Comparison of ENCODE assay signal across 19 cellular contexts in the genomic region with DNA sequence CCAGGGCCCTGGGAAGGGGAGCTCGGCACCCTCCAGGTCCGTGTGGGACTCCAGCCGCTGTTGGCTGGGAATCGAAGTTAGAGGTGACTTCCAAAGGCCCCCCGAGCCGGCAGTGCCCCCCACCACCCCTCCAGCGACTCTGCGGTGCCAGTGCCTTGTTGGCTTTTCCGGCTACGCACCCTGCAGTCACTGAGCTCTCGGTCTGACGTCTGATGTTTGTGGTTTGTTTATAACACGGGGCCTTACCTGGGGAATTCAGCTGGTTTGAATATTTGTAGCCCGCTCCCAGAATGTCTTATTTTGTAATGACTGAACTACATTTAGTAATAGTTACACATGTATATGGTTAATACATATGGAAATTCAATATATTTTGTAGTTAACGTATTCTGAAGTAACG. TPM values are rescaled to one million over a fixed set of nuclear protein-coding genes. Genes with fewer than 3 reads are reported as not detected.
DNase-seq lines count a peak whose midpoint lies in the region; ATAC-seq, FAIRE-seq and TF ChIP-seq lines count a peak whose summit lies in the region.
"Had no signal": no experiment of that assay in that cellular context is flagged by ENCODE, and none has a peak within 500 bp of the region (broad histone marks: within the 10 kb centered on the region; RNA-seq: fewer than 3 reads in every experiment).

No MANE protein-coding gene starts in this region.

- no peak for ATAC-seq in CD8-positive, alpha-beta T cell
- ATAC-seq in GM12878: peak; percentile 21; the same call in 2 of the 3 replicates

- peaks cover 6% of the 10 kb centered on the region for H3K36me3 ChIP-seq in CD8-positive, alpha-beta T cell (ENCODE audit: insufficient read depth, low read length)
- peaks cover 0 to 12% of the 10 kb centered on the region in 2 experiments; a peak in 3 of 4 replicates for H3K36me3 ChIP-seq in GM12878 (ENCODE audit: control insufficient read depth in 2 of 2, insufficient read depth in 2 of 2, low read length in 1 of 2)

- no peaks in the 10 kb centered on the region for H4K20me1 ChIP-seq in GM12878 (ENCODE audit: control insufficient read depth, insufficient read depth)

- under 1% methylated on average over 14 of the region's 16 CpGs for WGBS in GM12878 (ENCODE audit: insufficient coverage, insufficient replicate concordance, low lambda C conversion rate, missing lambda C conversion rate)

- H3K27me3 Mint-ChIP-seq in CD8-positive, alpha-beta T cell (ENCODE audit: low read depth): no peaks in the 10 kb centered on the region
- H3K27me3 Mint-ChIP-seq in IgD-negative memory B cell: peaks cover 2% of the 10 kb centered on the region
- peaks cover 20% of the 10 kb centered on the region for H3K27me3 Mint-ChIP-seq in nephron (ENCODE audit: low read depth)
- H3K27me3 Mint-ChIP-seq in type B pancreatic cell: peaks cover 3% of the 10 kb centered on the region

- DNase-seq in CD8-positive, alpha-beta T cell: no peak
- DNase-seq in GM12878 (ENCODE audit: low read depth, low spot score): no peak
- DNase-seq in cortex of kidney (lab: John Stamatoyannopoulos, UW): no peak
- no peak for DNase-seq in type B pancreatic cell (ENCODE audit: extremely low spot score, unreplicated experiment)
- no peak for DNase-seq in COR-L47 (lab: John Stamatoyannopoulos, UW)
- no peak for DNase-seq in activated CD4-positive, alpha-beta T cell treated with anti-CD3 and anti-CD28 coated beads for 1 hour
- DNase-seq: AML-193; Calu3; CD4-positive, CD25-positive, alpha-beta regulatory T cell; GM23248; NCI-H1105 treated with DMSO at 0.1 percent for 48 hours; NCI-H1694 treated with DMSO at 0.1 percent for 48 hours; NCI-H2107; NCI-H226; NCI-H524 treated with DMSO at 0.1 percent for 48 hours; SHP77 treated with DMSO at 0.1 percent for 48 hours had no signal

- no peak overlapping the region for H3K27ac ChIP-seq in CD8-positive, alpha-beta T cell (ENCODE audit: low read depth, low read length)
- no peak overlapping the region for H3K27ac ChIP-seq in GM12878 (ENCODE audit: control insufficient read depth, insufficient read depth)
- H3K27ac ChIP-seq: GM23248 had no signal

- FAIRE-seq in GM12878 (lab: Jason Lieb, UNC): no peak
- FAIRE-seq: RCC 7860 had no signal

- no peak overlapping the region for H3K4me2 ChIP-seq in GM12878 (ENCODE audit: control insufficient read depth, insufficient read depth)

- SMC1A ChIA-PET in GM12878 (lab: Charles Lee; ENCODE audit: uncharacterized antibody, unreplicated experiment): no interaction called here

- POLR2A ChIA-PET in CD8-positive, alpha-beta T cell (lab: Charles Lee): no interaction called here
- POLR2A ChIA-PET in GM12878 (lab: Charles Lee): interaction anchor here (0.6 kb wide), 1 partner anchor 872 kb away, joined by 14 read pairs; no protein-coding TSS in a partner anchor

- TF ChIP-seq EP300 in GM12878 (IDR thresholded peaks at IDR 0.05; ENCODE audit: borderline replicate concordance in 1 of 2, control insufficient read depth in 1 of 2, low read depth in 2 of 2, low read length in 2 of 2): no peak

- RAD21 ChIA-PET in GM12878 (lab: Charles Lee; ENCODE audit: unreplicated experiment): interaction anchor here (0.7 kb wide), 1 partner anchor 16 kb away, joined by 3 read pairs; no protein-coding TSS in a partner anchor

- no peak for TF ChIP-seq RAD21 in GM12878 (IDR thresholded peaks at IDR 0.05; ENCODE audit: insufficient read depth, low read depth, low read length)

- peaks cover 4% of the 10 kb centered on the region for H3K4me1 ChIP-seq in CD8-positive, alpha-beta T cell (ENCODE audit: insufficient read depth, low read length)
- peaks cover 4% of the 10 kb centered on the region; the same call in 1 of the 2 replicates for H3K4me1 ChIP-seq in GM12878 (ENCODE audit: control insufficient read depth, insufficient read depth, low read length)

- CTCF ChIA-PET in CD8-positive, alpha-beta T cell (lab: Charles Lee): interaction anchor here (0.8 kb wide), 1 partner anchor 9 kb away, joined by 3 read pairs; no protein-coding TSS in a partner anchor
- CTCF ChIA-PET in GM12878 (lab: Yijun Ruan, JAX): no interaction called here

- H3K9ac ChIP-seq in GM12878 (ENCODE audit: control insufficient read depth, insufficient read depth, low read length): no peak overlapping the region
- H3K9ac ChIP-seq: GM23248 had no signal

- H3K27me3 ChIP-seq in CD8-positive, alpha-beta T cell (ENCODE audit: insufficient read depth, low read length): peaks cover 3% of the 10 kb centered on the region
- no peaks in the 10 kb centered on the region for H3K27me3 ChIP-seq in GM12878 (replicated peaks in 1 of 2; ENCODE audit: control insufficient read depth in 2 of 2, insufficient read depth in 2 of 2, low read length in 1 of 2)

- H3K36me3 Mint-ChIP-seq in CD8-positive, alpha-beta T cell: peaks cover 21% of the 10 kb centered on the region
- peaks cover 2% of the 10 kb centered on the region for H3K36me3 Mint-ChIP-seq in IgD-negative memory B cell
- peaks cover 20% of the 10 kb centered on the region for H3K36me3 Mint-ChIP-seq in nephron (ENCODE audit: low read depth)
- H3K36me3 Mint-ChIP-seq in type B pancreatic cell: no peaks in the 10 kb centered on the region

- BruUV-seq in GM12878 (replicated peaks; lab: Mats Ljungman, UMichigan): no TSS peak

- no peaks in the 10 kb centered on the region for H3K9me3 Mint-ChIP-seq in CD8-positive, alpha-beta T cell
- H3K9me3 Mint-ChIP-seq in IgD-negative memory B cell: no peaks in the 10 kb centered on the region
- no peaks in the 10 kb centered on the region for H3K9me3 Mint-ChIP-seq in nephron
- no peaks in the 10 kb centered on the region for H3K9me3 Mint-ChIP-seq in type B pancreatic cell
- H3K9me3 Mint-ChIP-seq: CD4-positive, CD25-positive, alpha-beta regulatory T cell had no signal

- no peak overlapping the region for H3K4me3 ChIP-seq in CD8-positive, alpha-beta T cell (ENCODE audit: low read depth, low read length)
- no peak overlapping the region for H3K4me3 ChIP-seq in GM12878
- H3K4me3 ChIP-seq: GM23248 had no signal

- no peak for TF ChIP-seq CTCF in CD8-positive, alpha-beta T cell (IDR thresholded peaks at IDR 0.05)
- TF ChIP-seq CTCF in GM12878 (IDR thresholded peaks at IDR 0.05 in 2 of 3, conservative IDR thresholded peaks at IDR 0.05 in 1 of 3; ENCODE audit: control insufficient read depth in 2 of 3, extremely low read depth in 1 of 3, insufficient read depth in 1 of 3, low read depth in 3 of 3, low read length in 3 of 3) (no peak), nephron (IDR thresholded peaks at IDR 0.05; ENCODE audit: unreplicated experiment in 3 of 3) (no peak), type B pancreatic cell (conservative IDR thresholded peaks at IDR 0.05) (no peak)

- in situ Hi-C loops in GM12878 (cut with MboI): no loop called here

- H3K79me2 ChIP-seq in GM12878 (ENCODE audit: control insufficient read depth, insufficient read depth, low read length): no peaks in the 10 kb centered on the region

- no peak overlapping the region for H3K4me3 Mint-ChIP-seq in CD8-positive, alpha-beta T cell
- H3K4me3 Mint-ChIP-seq in IgD-negative memory B cell (peak overlapping the region; percentile 44 to 93 (median 76)), nephron (no peak overlapping the region), type B pancreatic cell (no peak overlapping the region)
- H3K4me3 Mint-ChIP-seq: CD4-positive, CD25-positive, alpha-beta regulatory T cell had no signal

- intact Hi-C loops in CD8-positive, alpha-beta T cell (cut with DNase I, micrococcal nuclease): loop anchor here in 1 of 2 experiments (2.0 kb wide), 1 partner anchor 16 kb away; no protein-coding TSS in a partner anchor
- intact Hi-C loops in GM12878 (cut with micrococcal nuclease; ENCODE audit: unreplicated experiment): no loop called here

- peak overlapping the region; percentile 45 for H3K27ac Mint-ChIP-seq in CD8-positive, alpha-beta T cell
- peak overlapping the region; percentile 95 to 99 (median 99) for H3K27ac Mint-ChIP-seq in IgD-negative memory B cell
- peak overlapping the region in 2 of 3 experiments; percentile 5 to 40 for H3K27ac Mint-ChIP-seq in nephron
- H3K27ac Mint-ChIP-seq in type B pancreatic cell: no peak overlapping the region
- H3K27ac Mint-ChIP-seq: CD4-positive, CD25-positive, alpha-beta regulatory T cell had no signal

- peaks cover 3% of the 10 kb centered on the region for H3K4me1 Mint-ChIP-seq in CD8-positive, alpha-beta T cell (ENCODE audit: low read depth)
- peaks cover 7 to 18% (median 11%) of the 10 kb centered on the region in 3 donors for H3K4me1 Mint-ChIP-seq in IgD-negative memory B cell
- no peaks in the 10 kb centered on the region for H3K4me1 Mint-ChIP-seq in nephron
- no peaks in the 10 kb centered on the region for H3K4me1 Mint-ChIP-seq in type B pancreatic cell (ENCODE audit: unreplicated experiment)

- no peaks in the 10 kb centered on the region for H3K9me3 ChIP-seq in CD8-positive, alpha-beta T cell (ENCODE audit: low read length)
- peaks cover 2% of the 10 kb centered on the region; the same call in 2 of the 3 replicates for H3K9me3 ChIP-seq in GM12878 (replicated peaks; ENCODE audit: control insufficient read depth, insufficient read depth, low read length)

- no peak overlapping the region for H2AFZ ChIP-seq in GM12878 (ENCODE audit: control insufficient read depth, low read depth, low read length)
- H2AFZ ChIP-seq: GM23248 had no signal

- no peak for TF ChIP-seq POLR2A in GM12878 (IDR thresholded peaks at IDR 0.05; ENCODE audit: low read depth, low read length)

RNA-seq across cellular contexts. Expression of a gene that starts 7.1 kb away (rescaled TPM):
- 10 to 100 TPM; 13.8 to 18.3 TPM for total RNA-seq in CD8-positive, alpha-beta T cell
- polyA plus RNA-seq in IgD-negative memory B cell: 26.0 TPM
- total RNA-seq in GM12878 (2013; cell fraction: nucleolus; rRNA removed): 0.37 and 0.44 TPM in 2 replicates
- 0.17 TPM in 1 of 2 replicates, not detected in the other for total RNA-seq in GM12878 (2014; rRNA removed)
- not detected in 2 replicates for total RNA-seq in GM12878 (2014; rRNA removed; fragmentation: Illumina TruSeq; extraction: Trizol)
- 0.56 and 0.58 TPM in 2 replicates for total RNA-seq in GM12878 (2021)
- 0.35 TPM for polyA plus RNA-seq in GM12878 (2011; ENCODE audit: low read depth)
- 0.03 and 0.16 TPM in 2 replicates for polyA plus RNA-seq in GM12878 (2011; rRNA removed)
- polyA plus RNA-seq in GM12878 (2011; cell fraction: cytosol; rRNA removed): 0.03 and 0.15 TPM in 2 replicates
- 0.99 and 1.3 TPM in 2 replicates for polyA plus RNA-seq in GM12878 (2011; cell fraction: nucleus; rRNA removed)
- polyA plus RNA-seq in GM12878 (2012): 0.70 and 1.6 TPM in 2 replicates
- polyA plus RNA-seq in GM12878 (2014; fragmentation: Illumina TruSeq; extraction: Trizol): 0.03 TPM in 1 of 2 replicates, not detected in the other
- polyA plus RNA-seq in GM12878 (2014; fragmentation: Nextera tagmentation; extraction: Ambion mirVana): not detected
- polyA plus RNA-seq in GM12878 (2014; rRNA removed): 0.56 TPM in 2 replicates
- under 1 TPM; 0.14 to 0.31 TPM for polyA plus RNA-seq in GM12878 (2016; fragmentation: Nextera tagmentation; extraction: Ambion mirVana)
- not detected in 2 replicates for polyA minus RNA-seq in GM12878 (2011; rRNA and poly(A)+ RNA removed)
- polyA minus RNA-seq in GM12878 (2011; cell fraction: cytosol; rRNA and poly(A)+ RNA removed): not detected in 2 replicates
- 0.19 and 0.48 TPM in 2 replicates for polyA minus RNA-seq in GM12878 (2011; cell fraction: nucleus; rRNA and poly(A)+ RNA removed)
- total RNA-seq in type B pancreatic cell (ENCODE audit: low replicate concordance): 5.0 and 6.9 TPM in 2 replicates

RNA-seq across cellular contexts. Expression of a gene that starts 16.9 kb away (rescaled TPM):
- total RNA-seq in CD8-positive, alpha-beta T cell: 100 to 1,000 TPM; 285 to 294 TPM
- polyA plus RNA-seq in IgD-negative memory B cell (165 TPM), GM12878 (2011; rRNA removed) (181 and 188 TPM in 2 replicates), GM12878 (2014; fragmentation: Illumina TruSeq; extraction: Trizol) (243 and 265 TPM in 2 replicates), GM12878 (2014; fragmentation: Nextera tagmentation; extraction: Ambion mirVana) (10 to 100 TPM; 47.5 to 51.5 TPM), GM12878 (2014; rRNA removed) (203 and 205 TPM in 2 replicates), GM12878 (2016; fragmentation: Nextera tagmentation; extraction: Ambion mirVana) (100 to 1,000 TPM; 200 to 204 TPM)
- 139 and 148 TPM in 2 replicates for total RNA-seq in GM12878 (2013; cell fraction: nucleolus; rRNA removed)
- total RNA-seq in GM12878 (2014; rRNA removed) (65.2 and 69.3 TPM in 2 replicates), GM12878 (2014; rRNA removed; fragmentation: Illumina TruSeq; extraction: Trizol) (92.2 and 104 TPM in 2 replicates), GM12878 (2021) (180 and 210 TPM in 2 replicates), type B pancreatic cell (ENCODE audit: low replicate concordance) (157 and 170 TPM in 2 replicates)
- 82.4 TPM for polyA plus RNA-seq in GM12878 (2011; ENCODE audit: low read depth)
- 110 and 129 TPM in 2 replicates for polyA plus RNA-seq in GM12878 (2011; cell fraction: cytosol; rRNA removed)
- 167 and 229 TPM in 2 replicates for polyA plus RNA-seq in GM12878 (2011; cell fraction: nucleus; rRNA removed)
- polyA plus RNA-seq in GM12878 (2012): 115 and 125 TPM in 2 replicates
- polyA minus RNA-seq in GM12878 (2011; rRNA and poly(A)+ RNA removed): 94.4 and 94.6 TPM in 2 replicates
- 48.2 and 58.6 TPM in 2 replicates for polyA minus RNA-seq in GM12878 (2011; cell fraction: cytosol; rRNA and poly(A)+ RNA removed)
- 56.3 and 111 TPM in 2 replicates for polyA minus RNA-seq in GM12878 (2011; cell fraction: nucleus; rRNA and poly(A)+ RNA removed)

RNA-seq across cellular contexts. Expression of a gene that starts 25.3 kb away (rescaled TPM):
- total RNA-seq in CD8-positive, alpha-beta T cell: 10 to 100 TPM; 21.6 to 22.7 TPM
- polyA plus RNA-seq in IgD-negative memory B cell: 116 TPM
- total RNA-seq in GM12878 (2013; cell fraction: nucleolus; rRNA removed): 6.0 and 6.3 TPM in 2 replicates
- 72.7 and 73.7 TPM in 2 replicates for total RNA-seq in GM12878 (2014; rRNA removed)
- total RNA-seq in GM12878 (2014; rRNA removed; fragmentation: Illumina TruSeq; extraction: Trizol): 20.9 and 23.4 TPM in 2 replicates
- 66.1 and 67.6 TPM in 2 replicates for total RNA-seq in GM12878 (2021)
- 7.7 TPM for polyA plus RNA-seq in GM12878 (2011; ENCODE audit: low read depth)
- 12.3 and 26.2 TPM in 2 replicates for polyA plus RNA-seq in GM12878 (2011; rRNA removed)
- 37.2 and 58.2 TPM in 2 replicates for polyA plus RNA-seq in GM12878 (2011; cell fraction: cytosol; rRNA removed)
- 25.4 and 32.3 TPM in 2 replicates for polyA plus RNA-seq in GM12878 (2011; cell fraction: nucleus; rRNA removed)
- 36.1 and 41.1 TPM in 2 replicates for polyA plus RNA-seq in GM12878 (2012)
- polyA plus RNA-seq in GM12878 (2014; fragmentation: Illumina TruSeq; extraction: Trizol): 0.81 and 9.9 TPM in 2 replicates
- 10 to 100 TPM in 1 of 2 experiments, 1 to 10 TPM in 1; 3.4 to 11.2 TPM for polyA plus RNA-seq in GM12878 (2014; fragmentation: Nextera tagmentation; extraction: Ambion mirVana)
- polyA plus RNA-seq in GM12878 (2014; rRNA removed): 72.2 and 86.1 TPM in 2 replicates
- 100 to 1,000 TPM; 101 to 108 TPM for polyA plus RNA-seq in GM12878 (2016; fragmentation: Nextera tagmentation; extraction: Ambion mirVana)
- 5.3 and 22.8 TPM in 2 replicates for polyA minus RNA-seq in GM12878 (2011; rRNA and poly(A)+ RNA removed)
- 16.0 and 19.3 TPM in 2 replicates for polyA minus RNA-seq in GM12878 (2011; cell fraction: cytosol; rRNA and poly(A)+ RNA removed)
- polyA minus RNA-seq in GM12878 (2011; cell fraction: nucleus; rRNA and poly(A)+ RNA removed): 6.5 and 9.8 TPM in 2 replicates
- total RNA-seq in type B pancreatic cell (ENCODE audit: low replicate concordance): 53.1 and 54.0 TPM in 2 replicates

RNA-seq across cellular contexts. Expression of a gene that starts 25.4 kb away (rescaled TPM):
- 10 to 100 TPM; 30.7 to 31.9 TPM for total RNA-seq in CD8-positive, alpha-beta T cell
- polyA plus RNA-seq in IgD-negative memory B cell (55.9 TPM), GM12878 (2011; rRNA removed) (9.5 and 19.9 TPM in 2 replicates), GM12878 (2014; fragmentation: Illumina TruSeq; extraction: Trizol) (2.5 and 7.9 TPM in 2 replicates), GM12878 (2014; fragmentation: Nextera tagmentation; extraction: Ambion mirVana) (1 to 10 TPM in 1 of 2 experiments, under 1 TPM in 1; 0.80 to 2.4 TPM), GM12878 (2014; rRNA removed) (29.9 and 36.9 TPM in 2 replicates), GM12878 (2016; fragmentation: Nextera tagmentation; extraction: Ambion mirVana) (10 to 100 TPM; 25.9 to 32.6 TPM)
- 14.1 and 16.1 TPM in 2 replicates for total RNA-seq in GM12878 (2013; cell fraction: nucleolus; rRNA removed)
- total RNA-seq in GM12878 (2014; rRNA removed) (19.8 and 21.9 TPM in 2 replicates), GM12878 (2014; rRNA removed; fragmentation: Illumina TruSeq; extraction: Trizol) (10.7 TPM in 2 replicates), GM12878 (2021) (23.6 and 25.3 TPM in 2 replicates), type B pancreatic cell (ENCODE audit: low replicate concordance) (55.6 and 68.5 TPM in 2 replicates)
- 8.7 TPM for polyA plus RNA-seq in GM12878 (2011; ENCODE audit: low read depth)
- polyA plus RNA-seq in GM12878 (2011; cell fraction: cytosol; rRNA removed): 27.0 and 37.0 TPM in 2 replicates
- 63.8 and 81.0 TPM in 2 replicates for polyA plus RNA-seq in GM12878 (2011; cell fraction: nucleus; rRNA removed)
- polyA plus RNA-seq in GM12878 (2012): 21.9 and 23.7 TPM in 2 replicates
- polyA minus RNA-seq in GM12878 (2011; rRNA and poly(A)+ RNA removed): 7.9 and 8.0 TPM in 2 replicates
- polyA minus RNA-seq in GM12878 (2011; cell fraction: cytosol; rRNA and poly(A)+ RNA removed): 7.3 and 8.2 TPM in 2 replicates
- polyA minus RNA-seq in GM12878 (2011; cell fraction: nucleus; rRNA and poly(A)+ RNA removed): 6.5 and 16.5 TPM in 2 replicates

Comparison
In these comparisons a context has a peak if more than half of its experiments do, and no peak if none do; other contexts are left out.
1. H3K4me3 Mint-ChIP-seq: peak in IgD-negative memory B cell (4 of 4); none in CD8-positive, alpha-beta T cell (single experiment), nephron (0 of 3) and type B pancreatic cell (single experiment).